In the genomic region with DNA sequence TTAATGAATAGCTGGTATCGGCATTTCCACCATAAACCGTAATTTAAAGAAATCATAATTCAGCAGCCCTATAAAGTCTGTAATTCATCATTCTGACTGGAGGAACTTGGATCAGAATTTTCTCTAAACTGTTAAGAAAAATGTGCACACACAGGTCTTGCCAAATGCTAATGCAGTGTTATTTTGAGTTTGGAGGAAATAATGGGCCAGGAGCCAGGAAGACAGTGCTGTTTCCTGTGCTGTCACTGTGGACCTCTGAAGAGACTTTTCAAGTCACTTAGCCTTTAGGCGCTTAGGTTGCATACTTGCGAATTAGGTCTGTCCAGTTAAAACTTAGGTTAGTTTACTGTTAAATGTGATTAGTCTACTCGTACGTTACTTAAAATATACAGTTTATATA, we compare ENCODE assay signal across 18 cellular contexts.
"Had no signal": no experiment of that assay in that cellular context is flagged by ENCODE, and none has a peak within 500 bp of the region (broad histone marks: within the 10 kb centered on the region; RNA-seq: fewer than 3 reads in every experiment).

No MANE protein-coding gene starts in this region.

- H3K27me3 ChIP-seq: ascending aorta, thyroid gland, uterus had no signal

- ATAC-seq: activated CD4-positive, alpha-beta T cell treated with anti-CD3 and anti-CD28 coated beads for 36 hours; left colon; natural killer cell treated with Interleukin-12 subunit alpha and Interleukin-12 subunit beta and Interleukin-15 and Interleukin-18, amount 100 ng/mL, for 72 hours; right cardiac atrium had no signal

- H3K4me3 ChIP-seq: ascending aorta, coronary artery, smooth muscle cell, thyroid gland, uterus had no signal

- H3K36me3 ChIP-seq: ascending aorta, uterus, WERI-Rb-1 had no signal

- H3K27ac ChIP-seq: ascending aorta, coronary artery, thyroid gland, uterus, WERI-Rb-1 had no signal

- DNase-seq: activated CD4-positive, alpha-beta memory T cell treated with anti-CD3 and anti-CD28 coated beads, Interleukin-2, amount 10 ng/mL, durations not matched to agents 7 days and 5 days; activated CD4-positive, alpha-beta T cell treated with anti-CD3 and anti-CD28 coated beads for 36 hours; activated gamma-delta T cell treated with Interleukin-2 at 50 U/mL for 16 hours; activated naive CD8-positive, alpha-beta T cell treated with anti-CD3 and anti-CD28 coated beads, Interleukin-2, amount 10 ng/mL, durations not matched to agents 7 days and 5 days; activated T-cell treated with anti-CD3 and anti-CD28 coated beads, Interleukin-2, amount 50 U/mL, for 48 hours; effector CD4-positive, alpha-beta T cell; head of caudate nucleus; left colon; mammary epithelial cell; nucleus accumbens; right cardiac atrium; thyroid gland; uterus; WERI-Rb-1 had no signal

- H3K4me2 ChIP-seq: smooth muscle cell had no signal

- H3K9me3 ChIP-seq: ascending aorta, thyroid gland, uterus had no signal

- H3K4me1 ChIP-seq: ascending aorta, thyroid gland, uterus had no signal
